Comparison of ENCODE assay signal across 1 cellular context in genomic region chr15:75742346-75742745, GRCh38. TPM values are rescaled to one million over a fixed set of nuclear protein-coding genes. Genes with fewer than 3 reads are reported as not detected.
"Had no signal": no experiment of that assay in that cellular context is flagged by ENCODE, and none has a peak within 500 bp of the region (broad histone marks: within the 10 kb centered on the region; RNA-seq: fewer than 3 reads in every experiment).

No MANE protein-coding gene starts in this region.

RNA-seq across cellular contexts. Expression of gene CSPG4, which starts 29.7 kb away (rescaled TPM):
- total RNA-seq: endothelial cell of umbilical vein had no signal
- polyA plus RNA-seq: endothelial cell of umbilical vein had no signal
